ENCODE assay signal across 8 cellular contexts in the genomic region with DNA sequence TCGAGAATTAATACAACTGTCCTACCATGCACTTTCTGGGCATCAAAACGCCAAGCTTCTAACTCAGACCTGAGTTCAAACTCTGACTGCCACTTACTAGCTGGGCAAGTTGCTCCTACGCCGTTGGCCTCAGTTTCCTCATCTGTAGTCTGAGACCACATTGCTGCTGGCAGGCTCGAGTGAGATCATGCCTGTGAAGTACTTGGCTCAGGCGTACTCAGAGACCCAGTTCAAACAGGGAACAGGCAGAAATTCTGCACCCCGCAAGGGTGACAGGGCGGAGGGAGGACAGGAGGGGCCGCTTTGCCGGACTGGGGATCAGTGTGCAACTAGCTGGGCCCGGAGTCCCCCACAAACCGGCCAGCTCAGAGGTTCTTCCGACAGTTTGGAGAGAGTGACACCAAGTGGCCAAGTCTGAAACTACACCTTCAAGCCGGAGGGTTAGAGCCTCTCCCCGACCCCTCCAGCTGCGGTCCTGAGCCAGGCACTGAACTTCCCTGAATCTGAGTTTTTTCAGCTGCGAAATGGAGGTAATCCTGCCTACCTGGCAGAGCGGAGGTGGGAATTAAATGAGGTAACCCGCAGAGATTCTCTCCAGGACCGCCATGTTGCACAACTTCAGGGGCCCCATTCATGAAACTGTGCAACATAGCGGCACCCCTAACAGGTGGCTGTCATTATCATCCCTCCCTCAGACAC. TPM values are rescaled to one million over a fixed set of nuclear protein-coding genes. Genes with fewer than 3 reads are reported as not detected.
DNase-seq lines count a peak whose midpoint lies in the region; ATAC-seq and TF ChIP-seq lines count a peak whose summit lies in the region.

No MANE protein-coding gene starts in this region.

- H3K4me3 Mint-ChIP-seq in Calu3 (ENCODE audit: low read depth, unreplicated experiment) = peak overlapping the region; percentile 39
- H3K4me3 Mint-ChIP-seq in activated CD8-positive, alpha-beta memory T cell treated with anti-CD3 and anti-CD28 coated beads, Interleukin-2, amount 10 ng/mL, durations not matched to agents 7 days and 5 days = peak overlapping the region; percentile 19
- peak overlapping the region in 1 of 10 donors; percentile 14 for H3K4me3 Mint-ChIP-seq in naive thymus-derived CD8-positive, alpha-beta T cell

- H3K4me1 ChIP-seq in HEK293 (ENCODE audit: control insufficient read depth, insufficient read depth, low read length) = no peaks in the 10 kb centered on the region; the same call in 1 of the 2 replicates

- H3K9me3 Mint-ChIP-seq in Calu3 (ENCODE audit: low read depth, unreplicated experiment) = peaks cover 2% of the 10 kb centered on the region
- no peaks in the 10 kb centered on the region for H3K9me3 Mint-ChIP-seq in activated CD8-positive, alpha-beta memory T cell treated with anti-CD3 and anti-CD28 coated beads, Interleukin-2, amount 10 ng/mL, durations not matched to agents 7 days and 5 days (ENCODE audit: low read depth)
- H3K9me3 Mint-ChIP-seq in naive thymus-derived CD8-positive, alpha-beta T cell = no peaks in the 10 kb centered on the region

- H3K9me3 ChIP-seq in HEK293 (ENCODE audit: control insufficient read depth, insufficient read depth, low read depth, low read length) = no peaks in the 10 kb centered on the region

- no peaks in the 10 kb centered on the region for H3K27me3 Mint-ChIP-seq in Calu3 (ENCODE audit: unreplicated experiment)
- peaks cover 15% of the 10 kb centered on the region for H3K27me3 Mint-ChIP-seq in activated CD8-positive, alpha-beta memory T cell treated with anti-CD3 and anti-CD28 coated beads, Interleukin-2, amount 10 ng/mL, durations not matched to agents 7 days and 5 days
- H3K27me3 Mint-ChIP-seq in naive thymus-derived CD8-positive, alpha-beta T cell = peaks cover 0 to 4% (median 4%) of the 10 kb centered on the region in 5 donors

- TF ChIP-seq CTCF in Calu3 (IDR thresholded peaks at IDR 0.05; ENCODE audit: unreplicated experiment) (peak; percentile 91), HEK293 (tag by site-specific recombination; IDR thresholded peaks at IDR 0.05) (peak; percentile 53; the same call in 1 of the 2 replicates)

- POLR2A ChIA-PET in HEK293 (lab: Yijun Ruan, JAX) = interaction anchor here (1.9 kb wide), 1 partner anchor 276 kb away, joined by 7 read pairs; no protein-coding TSS in a partner anchor
- POLR2A ChIA-PET in naive thymus-derived CD8-positive, alpha-beta T cell (lab: Charles Lee) = interaction anchor here (1.3 to 1.5 kb wide), 2 partner anchors 273 to 277 kb away, joined by 5 read pairs; partner anchors contain the start of gene CEBPB

- no peak overlapping the region for H3K27ac Mint-ChIP-seq in Calu3 (ENCODE audit: unreplicated experiment)
- H3K27ac Mint-ChIP-seq in activated CD8-positive, alpha-beta memory T cell treated with anti-CD3 and anti-CD28 coated beads, Interleukin-2, amount 10 ng/mL, durations not matched to agents 7 days and 5 days = no peak overlapping the region
- peak overlapping the region in 1 of 10 donors; percentile 28 for H3K27ac Mint-ChIP-seq in naive thymus-derived CD8-positive, alpha-beta T cell

- ATAC-seq in activated CD8-positive, alpha-beta memory T cell treated with anti-CD3 and anti-CD28 coated beads, Interleukin-2, amount 10 ng/mL, durations not matched to agents 7 days and 5 days = peak; percentile 82
- peak; percentile 86 to 90 for ATAC-seq in naive thymus-derived CD8-positive, alpha-beta T cell
- ATAC-seq in HG03108 (IDR thresholded peaks at IDR 0.05; ENCODE audit: unreplicated experiment) = no peak

- no peak overlapping the region for H3K27ac ChIP-seq in HEK293 (ENCODE audit: extremely low read depth, low read depth, low read length)

- H3K4me3 ChIP-seq in HEK293 (ENCODE audit: low read depth, low read length) = no peak overlapping the region; the same call in 1 of the 2 replicates

- BruUV-seq in Calu3 (replicated peaks; lab: Mats Ljungman, UMichigan) = no TSS peak

- intact Hi-C loops in Calu3 (cut with micrococcal nuclease; ENCODE audit: unreplicated experiment) = loop anchor here (1.0 to 5.0 kb wide), 4 partner anchors 62 to 278 kb away; partner anchors contain the start of gene CEBPB

- no peaks in the 10 kb centered on the region for H3K36me3 ChIP-seq in HEK293 (ENCODE audit: control insufficient read depth in 2 of 2, insufficient read depth in 1 of 2, low read length in 2 of 2)

- no peaks in the 10 kb centered on the region for H3K36me3 Mint-ChIP-seq in Calu3 (ENCODE audit: insufficient read depth, unreplicated experiment)
- H3K36me3 Mint-ChIP-seq in activated CD8-positive, alpha-beta memory T cell treated with anti-CD3 and anti-CD28 coated beads, Interleukin-2, amount 10 ng/mL, durations not matched to agents 7 days and 5 days = no peaks in the 10 kb centered on the region
- H3K36me3 Mint-ChIP-seq in naive thymus-derived CD8-positive, alpha-beta T cell = no peaks in the 10 kb centered on the region

- DNase-seq in Calu3 (peak; percentile 69), NOMO-1 (lab: John Stamatoyannopoulos, UW; ENCODE audit: unreplicated experiment in 2 of 2) (peak; percentile 53 to 59), epidermal melanocyte (ENCODE audit: insufficient read length, low spot score) (peak; percentile 45), superior temporal gyrus (ENCODE audit: extremely low spot score) (peak; percentile 73)
- DNase-seq in activated CD8-positive, alpha-beta memory T cell treated with anti-CD3 and anti-CD28 coated beads, Interleukin-2, amount 10 ng/mL, durations not matched to agents 7 days and 5 days = peak; percentile 75
- DNase-seq in naive thymus-derived CD8-positive, alpha-beta T cell = peak; percentile 20 to 78 (median 55)

- H3K4me1 Mint-ChIP-seq in Calu3 (ENCODE audit: low read depth, unreplicated experiment) = peaks cover 22% of the 10 kb centered on the region
- H3K4me1 Mint-ChIP-seq in activated CD8-positive, alpha-beta memory T cell treated with anti-CD3 and anti-CD28 coated beads, Interleukin-2, amount 10 ng/mL, durations not matched to agents 7 days and 5 days = peaks cover 16% of the 10 kb centered on the region
- peaks cover 0 to 16% (median 5%) of the 10 kb centered on the region in 4 donors for H3K4me1 Mint-ChIP-seq in naive thymus-derived CD8-positive, alpha-beta T cell

- CTCF ChIA-PET in Calu3 (lab: Charles Lee) (interaction anchor here (0.8 to 1.8 kb wide), 6 partner anchors 49 to 324 kb away, joined by 3 to 13 read pairs (median 4); partner anchors contain the start of gene CEBPB), HEK293 (lab: Yijun Ruan, JAX) (interaction anchor here (0.6 to 6.4 kb wide), 33 partner anchors 9 to 393 kb away, joined by 3 to 106 read pairs (median 3); partner anchors contain the start of genes CEBPB, PTPN1 and UBE2V1)
- CTCF ChIA-PET in activated CD8-positive, alpha-beta memory T cell treated with anti-CD3 and anti-CD28 coated beads, Interleukin-2, amount 10 ng/mL, durations not matched to agents 7 days and 5 days (lab: Charles Lee) = interaction anchor here (0.5 to 9.0 kb wide), 36 partner anchors 8 to 348 kb away, joined by 3 to 154 read pairs (median 4); partner anchors contain the start of gene CEBPB

TF ChIP-seq in HEK293, 187 proteins besides CTCF, POLR2A, EP300 and RAD21 (continues in another document):
- TF ChIP-seq SCRT2 (tag by site-specific recombination; IDR thresholded peaks at IDR 0.05) = peak; percentile 93
- no peak for TF ChIP-seq PRDM6 (tag by site-specific recombination; IDR thresholded peaks at IDR 0.05)
- TF ChIP-seq, protein P1, sequence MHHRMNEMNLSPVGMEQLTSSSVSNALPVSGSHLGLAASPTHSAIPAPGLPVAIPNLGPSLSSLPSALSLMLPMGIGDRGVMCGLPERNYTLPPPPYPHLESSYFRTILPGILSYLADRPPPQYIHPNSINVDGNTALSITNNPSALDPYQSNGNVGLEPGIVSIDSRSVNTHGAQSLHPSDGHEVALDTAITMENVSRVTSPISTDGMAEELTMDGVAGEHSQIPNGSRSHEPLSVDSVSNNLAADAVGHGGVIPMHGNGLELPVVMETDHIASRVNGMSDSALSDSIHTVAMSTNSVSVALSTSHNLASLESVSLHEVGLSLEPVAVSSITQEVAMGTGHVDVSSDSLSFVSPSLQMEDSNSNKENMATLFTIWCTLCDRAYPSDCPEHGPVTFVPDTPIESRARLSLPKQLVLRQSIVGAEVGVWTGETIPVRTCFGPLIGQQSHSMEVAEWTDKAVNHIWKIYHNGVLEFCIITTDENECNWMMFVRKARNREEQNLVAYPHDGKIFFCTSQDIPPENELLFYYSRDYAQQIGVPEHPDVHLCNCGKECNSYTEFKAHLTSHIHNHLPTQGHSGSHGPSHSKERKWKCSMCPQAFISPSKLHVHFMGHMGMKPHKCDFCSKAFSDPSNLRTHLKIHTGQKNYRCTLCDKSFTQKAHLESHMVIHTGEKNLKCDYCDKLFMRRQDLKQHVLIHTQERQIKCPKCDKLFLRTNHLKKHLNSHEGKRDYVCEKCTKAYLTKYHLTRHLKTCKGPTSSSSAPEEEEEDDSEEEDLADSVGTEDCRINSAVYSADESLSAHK (tag by site-specific recombination; IDR thresholded peaks at IDR 0.05) = no peak
- TF ChIP-seq ZBTB20 (tag by site-specific recombination; IDR thresholded peaks at IDR 0.05) = 0 out of 2 replicates have a peak, but pooled peaks have one; percentile 45
- TF ChIP-seq ZSCAN30 (tag by site-specific recombination; IDR thresholded peaks at IDR 0.05) = 0 out of 2 replicates have a peak, but pooled peaks have one; percentile 30
- peak; percentile 91 for TF ChIP-seq ZNF121 (tag by site-specific recombination; IDR thresholded peaks at IDR 0.05)
- TF ChIP-seq ZBTB17 (tag by site-specific recombination; IDR thresholded peaks at IDR 0.05) = peak; percentile 43
- TF ChIP-seq ZNF654 (tag by site-specific recombination; IDR thresholded peaks at IDR 0.05; ENCODE audit: low read depth) = peak; percentile 55
- TF ChIP-seq MZF1 (tag by site-specific recombination; IDR thresholded peaks at IDR 0.05; ENCODE audit: borderline replicate concordance) = peak; percentile 55; the same call in 1 of the 2 replicates

RNA-seq across cellular contexts. Expression of gene PTPN1, which starts 46.0 kb away (rescaled TPM):
- 58.5 and 67.5 TPM in 2 replicates for total RNA-seq in Calu3 (2022)
- total RNA-seq in activated CD8-positive, alpha-beta memory T cell treated with anti-CD3 and anti-CD28 coated beads, Interleukin-2, amount 10 ng/mL, durations not matched to agents 7 days and 5 days = 10 to 100 TPM; 62.5 to 74.7 TPM
- 10 to 100 TPM; 53.8 to 56.7 TPM for total RNA-seq in naive thymus-derived CD8-positive, alpha-beta T cell
- polyA plus RNA-seq in naive thymus-derived CD8-positive, alpha-beta T cell = 10 to 100 TPM; 29.1 to 31.9 (median 29.4) TPM
